ENCODE assay signal across 20 cellular contexts in genomic region chr1:91066545-91066944, GRCh38. TPM values are rescaled to one million over a fixed set of nuclear protein-coding genes. Genes with fewer than 3 reads are reported as not detected.
DNase-seq lines count a peak whose midpoint lies in the region; ATAC-seq and TF ChIP-seq lines count a peak whose summit lies in the region.
"Had no signal": no experiment of that assay in that cellular context is flagged by ENCODE, and none has a peak within 500 bp of the region (broad histone marks: within the 10 kb centered on the region; RNA-seq: fewer than 3 reads in every experiment).

No MANE protein-coding gene starts in this region.

- no peaks in the 10 kb centered on the region for H3K36me3 ChIP-seq in NT2/D1 (ENCODE audit: insufficient read depth, insufficient read length, low read length)
- no peaks in the 10 kb centered on the region for H3K36me3 ChIP-seq in neural progenitor cell
- H3K36me3 ChIP-seq: BE2C had no signal

- H3K4me2 ChIP-seq in neural progenitor cell, result no peak overlapping the region

- no peaks in the 10 kb centered on the region for H3F3A ChIP-seq in neural progenitor cell (ENCODE audit: low read depth)

- peaks cover 9% of the 10 kb centered on the region; the same call in 1 of the 2 replicates for H3K9me3 ChIP-seq in NT2/D1 (ENCODE audit: insufficient read depth, low read length)
- H3K9me3 ChIP-seq in neural progenitor cell (ENCODE audit: low read depth), result no peaks in the 10 kb centered on the region
- H3K9me3 ChIP-seq: BE2C had no signal

- DNase-seq in NT2/D1 (ENCODE audit: low read depth, low spot score), result peak; percentile 20
- peak; percentile 14 for DNase-seq in epithelial cell of esophagus (ENCODE audit: low read depth)
- DNase-seq in neural progenitor cell (ENCODE audit: low spot score), result no peak
- no peak for DNase-seq in retina
- no peak for DNase-seq in KG1 (lab: John Stamatoyannopoulos, UW)
- DNase-seq: ACHN; BE2C; C1 segment of cervical spinal cord; CD4-positive, CD25-positive, alpha-beta regulatory T cell; CD8-positive, alpha-beta memory T cell; COR-L47; DMS 273 treated with DMSO at 0.1 percent for 48 hours; DMS53; DND-41; GF-D8; HFFc6; IMR-90 had no signal

- no peak overlapping the region for H3K9ac ChIP-seq in NT2/D1 (ENCODE audit: insufficient read length, low read depth)
- no peak overlapping the region for H3K9ac ChIP-seq in neural progenitor cell

- H4K20me1 ChIP-seq in neural progenitor cell (ENCODE audit: low read depth), result no peaks in the 10 kb centered on the region

- H3K27ac ChIP-seq in neural progenitor cell, result no peak overlapping the region

- no peaks in the 10 kb centered on the region for H3K9me3 Mint-ChIP-seq in neural progenitor cell

- no peaks in the 10 kb centered on the region for H3K79me2 ChIP-seq in neural progenitor cell (ENCODE audit: low read depth)

- H3K4me3 Mint-ChIP-seq in neural progenitor cell, result no peak overlapping the region
- H3K4me3 Mint-ChIP-seq: CD4-positive, CD25-positive, alpha-beta regulatory T cell; CD8-positive, alpha-beta memory T cell; HFFc6 had no signal

- TF ChIP-seq CTCF in epithelial cell of esophagus (IDR thresholded peaks at IDR 0.05; ENCODE audit: insufficient read depth, low read depth, low read length, missing control alignments) (no peak), neural progenitor cell (IDR thresholded peaks at IDR 0.05) (no peak)

- peaks cover 4% of the 10 kb centered on the region for H3K4me1 ChIP-seq in NT2/D1 (ENCODE audit: insufficient read depth, insufficient read length)
- H3K4me1 ChIP-seq in neural progenitor cell, result peaks cover 6% of the 10 kb centered on the region
- H3K4me1 ChIP-seq: BE2C had no signal

- ATAC-seq in GM18511 (IDR thresholded peaks at IDR 0.05; ENCODE audit: unreplicated experiment), result no peak
- ATAC-seq: HCT116, K562 had no signal

- H3K4me1 Mint-ChIP-seq in neural progenitor cell, result peaks cover 8% of the 10 kb centered on the region
- H3K4me1 Mint-ChIP-seq: CD8-positive, alpha-beta memory T cell had no signal

- no peak overlapping the region for H3K4me3 ChIP-seq in NT2/D1 (ENCODE audit: insufficient read length, low read depth)
- no peak overlapping the region for H3K4me3 ChIP-seq in epithelial cell of esophagus (ENCODE audit: low read length)
- no peak overlapping the region for H3K4me3 ChIP-seq in neural progenitor cell
- H3K4me3 ChIP-seq: K562 had no signal

- H3K36me3 Mint-ChIP-seq in neural progenitor cell, result no peaks in the 10 kb centered on the region
- H3K36me3 Mint-ChIP-seq: CD4-positive, CD25-positive, alpha-beta regulatory T cell had no signal

- H2AFZ ChIP-seq in neural progenitor cell (replicated peaks), result peak overlapping the region; percentile 68

- H3K27me3 ChIP-seq in NT2/D1 (ENCODE audit: insufficient read depth, insufficient read length) (no peaks in the 10 kb centered on the region), neural progenitor cell (no peaks in the 10 kb centered on the region)
- H3K27me3 ChIP-seq: BE2C had no signal

- no peak overlapping the region for H3K27ac Mint-ChIP-seq in neural progenitor cell
- H3K27ac Mint-ChIP-seq: CD4-positive, CD25-positive, alpha-beta regulatory T cell; CD8-positive, alpha-beta memory T cell; HFFc6 had no signal

- peaks cover 2% of the 10 kb centered on the region for H3K27me3 Mint-ChIP-seq in neural progenitor cell (ENCODE audit: insufficient read depth, low read depth)

RNA-seq across cellular contexts. Expression of gene ZNF644, which starts 44.7 kb away (rescaled TPM):
- 98.1 and 177 TPM in 2 replicates for total RNA-seq in neural progenitor cell (ENCODE audit: low replicate concordance)

Comparison
In these comparisons a context has a peak if more than half of its experiments do, and no peak if none do; other contexts are left out.
1. DNase-seq: peak in NT2/D1 (single experiment) and epithelial cell of esophagus (single experiment); none in neural progenitor cell (single experiment), retina (single experiment) and KG1 (single experiment).